In the genomic region with DNA sequence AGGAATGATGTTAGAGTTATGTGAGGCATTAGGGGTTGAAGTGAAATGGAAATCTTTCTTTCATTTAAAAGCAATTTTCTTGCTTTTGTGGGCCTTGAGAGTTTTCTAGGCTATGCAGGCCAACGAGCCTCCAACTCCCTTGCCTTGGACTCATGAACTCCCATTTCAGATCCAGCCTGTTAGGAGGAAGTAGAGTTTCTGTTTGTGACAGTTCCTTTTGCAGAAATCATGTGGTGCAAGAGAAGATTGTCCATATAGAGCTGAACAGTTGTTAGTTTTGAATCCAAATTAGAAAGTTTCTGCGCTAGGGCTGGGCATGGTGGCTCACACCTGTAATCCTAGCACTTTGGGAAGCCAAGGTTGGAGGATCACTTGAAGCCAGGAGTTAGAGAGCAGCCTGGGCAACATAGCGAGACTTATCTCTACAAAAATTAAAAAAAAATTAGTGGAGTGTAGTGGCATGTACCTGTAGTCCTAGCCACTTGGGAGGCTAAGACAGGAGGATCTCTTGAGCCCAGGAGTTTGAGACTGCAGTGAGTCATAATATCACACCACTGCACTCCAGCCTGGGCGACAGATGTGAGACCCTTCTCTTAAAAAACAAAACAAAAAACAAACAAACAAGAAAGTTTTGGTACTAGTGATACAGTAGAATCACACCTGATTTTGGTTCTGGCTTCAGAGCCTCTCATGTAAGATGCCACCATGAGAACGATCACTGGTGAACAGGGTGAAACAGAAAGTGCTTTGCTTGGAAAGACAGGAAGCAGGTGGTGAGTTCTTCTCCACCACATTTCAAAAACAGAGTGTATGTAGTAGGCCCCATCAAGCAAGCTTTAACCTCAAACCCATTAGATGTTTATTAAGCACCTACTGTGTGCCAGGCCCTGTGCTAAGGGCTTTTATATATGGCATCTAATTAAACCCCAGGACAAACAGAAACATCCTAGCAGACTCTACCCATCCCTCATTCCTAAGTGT, we compare ENCODE assay signal across 8 cellular contexts. TPM values are rescaled to one million over a fixed set of nuclear protein-coding genes. Genes with fewer than 3 reads are reported as not detected.
DNase-seq lines count a peak whose midpoint lies in the region; ATAC-seq, FAIRE-seq and TF ChIP-seq lines count a peak whose summit lies in the region.

No MANE protein-coding gene starts in this region.

- H3K27me3 Mint-ChIP-seq in activated B cell treated with CpG ODN at 0.5 μM for 24 hours = no peaks in the 10 kb centered on the region

- TF ChIP-seq RAD21 in HepG2 (CRISPR knock-in tag; IDR thresholded peaks at IDR 0.05) = no peak

- TF ChIP-seq EP300 in HepG2 (IDR thresholded peaks at IDR 0.05; ENCODE audit: low read depth in 2 of 2, low read length in 2 of 2) (no peak), HepG2 (CRISPR knock-in tag; IDR thresholded peaks at IDR 0.05; ENCODE audit: borderline replicate concordance) (no peak)

- no peak overlapping the region for H3K4me3 ChIP-seq in right lobe of liver
- no peak overlapping the region for H3K4me3 ChIP-seq in HepG2 (replicated peaks in 1 of 3; ENCODE audit: insufficient read depth in 1 of 3, low read depth in 2 of 3, low read length in 3 of 3)
- no peak overlapping the region for H3K4me3 ChIP-seq in upper lobe of right lung
- no peak overlapping the region for H3K4me3 ChIP-seq in brain microvascular endothelial cell (ENCODE audit: low read depth, low read length)

- H3K27me3 ChIP-seq in right lobe of liver = no peaks in the 10 kb centered on the region
- no peaks in the 10 kb centered on the region; a peak in 1 of 5 replicates for H3K27me3 ChIP-seq in HepG2 (ENCODE audit: control insufficient read depth in 1 of 2, insufficient read depth in 2 of 2, low read length in 2 of 2)
- no peaks in the 10 kb centered on the region for H3K27me3 ChIP-seq in upper lobe of right lung
- H3K27me3 ChIP-seq in brain microvascular endothelial cell (replicated peaks) = no peaks in the 10 kb centered on the region

- H2AFZ ChIP-seq in HepG2 (ENCODE audit: low read length) = no peak overlapping the region

- peak overlapping the region; percentile 87 for H3K27ac Mint-ChIP-seq in activated B cell treated with CpG ODN at 0.5 μM for 24 hours

- H3K4me1 ChIP-seq in right lobe of liver (no peaks in the 10 kb centered on the region), HepG2 (ENCODE audit: insufficient read depth, low read length) (0 out of 2 replicates have a peak, but pooled peaks cover 5% of the 10 kb centered on the region), upper lobe of right lung (peaks cover 13% of the 10 kb centered on the region)

- no peaks in the 10 kb centered on the region for H3K79me2 ChIP-seq in HepG2 (ENCODE audit: insufficient read depth, low read length)

- H3K36me3 Mint-ChIP-seq in activated B cell treated with CpG ODN at 0.5 μM for 24 hours (ENCODE audit: low read depth) = no peaks in the 10 kb centered on the region

- TF ChIP-seq POLR2A in right lobe of liver (IDR thresholded peaks at IDR 0.05) = no peak
- TF ChIP-seq POLR2A in HepG2 (IDR thresholded peaks at IDR 0.05; ENCODE audit: insufficient read depth in 1 of 2, low read depth in 2 of 2, low read length in 2 of 2) = no peak

- H3K4me3 Mint-ChIP-seq in activated B cell treated with CpG ODN at 0.5 μM for 24 hours = no peak overlapping the region

- POLR2A ChIA-PET in HepG2 (lab: Yijun Ruan, JAX) = no interaction called here
- POLR2A ChIA-PET in activated B cell treated with CpG ODN at 0.5 μM for 24 hours (lab: Charles Lee) = interaction anchor here (1.2 to 4.1 kb wide), 3 partner anchors 11 to 234 kb away, joined by 4 to 30 read pairs (median 17); a partner anchor contains a TSS

- no TSS peak for BruUV-seq in HepG2 (replicated peaks; lab: Mats Ljungman, UMichigan)

- no peaks in the 10 kb centered on the region for H3K9me3 Mint-ChIP-seq in activated B cell treated with CpG ODN at 0.5 μM for 24 hours

- H3K4me2 ChIP-seq in HepG2 (ENCODE audit: low read depth, low read length) = no peak overlapping the region

- WGBS in right lobe of liver (ENCODE audit: insufficient coverage, low coverage, low lambda C conversion rate, missing lambda C conversion rate) = 75% methylated on average over 5 of the region's 5 CpGs
- WGBS in HepG2 (ENCODE audit: low lambda C conversion rate) = 38% methylated on average over 5 of the region's 5 CpGs

- TF ChIP-seq CTCF in right lobe of liver (IDR thresholded peaks at IDR 0.05) (no peak), HepG2 (CRISPR knock-in tag; IDR thresholded peaks at IDR 0.05) (no peak), activated B cell treated with CpG ODN at 0.5 μM for 24 hours (IDR thresholded peaks at IDR 0.05) (no peak), upper lobe of right lung (IDR thresholded peaks at IDR 0.05) (no peak), brain microvascular endothelial cell (IDR thresholded peaks at IDR 0.05; ENCODE audit: low read depth, low read length, missing control alignments) (no peak)

- H3K4me1 Mint-ChIP-seq in activated B cell treated with CpG ODN at 0.5 μM for 24 hours = peaks cover 33% of the 10 kb centered on the region

- H3K9me3 ChIP-seq in right lobe of liver = no peaks in the 10 kb centered on the region
- no peaks in the 10 kb centered on the region for H3K9me3 ChIP-seq in HepG2 (ENCODE audit: low read length)
- H3K9me3 ChIP-seq in upper lobe of right lung = no peaks in the 10 kb centered on the region

- no peak for FAIRE-seq in HepG2 (lab: Jason Lieb, UNC)

- no peaks in the 10 kb centered on the region for H3K36me3 ChIP-seq in right lobe of liver
- H3K36me3 ChIP-seq in HepG2 (replicated peaks in 1 of 2; ENCODE audit: control insufficient read depth in 1 of 2, insufficient read depth in 2 of 2, low read length in 2 of 2) = no peaks in the 10 kb centered on the region
- H3K36me3 ChIP-seq in upper lobe of right lung = no peaks in the 10 kb centered on the region
- no peaks in the 10 kb centered on the region for H3K36me3 ChIP-seq in brain microvascular endothelial cell (replicated peaks)

- H3K9ac ChIP-seq in HepG2 (ENCODE audit: insufficient read depth, low read depth, low read length) = no peak overlapping the region

- in situ Hi-C loops in HepG2 (cut with HindIII; ENCODE audit: extremely low pct_ligation_motif_present, low pct_unique_long_range_greater_than_20kb) = no loop called here
- in situ Hi-C loops in brain microvascular endothelial cell (cut with HindIII; ENCODE audit: low pct_ligation_motif_present, low sequenced_read_pairs) = no loop called here

- CTCF ChIA-PET in HepG2 (lab: Yijun Ruan, JAX; ENCODE audit: low intra/inter-chr PET ratio, low total read pairs) = no interaction called here
- CTCF ChIA-PET in activated B cell treated with CpG ODN at 0.5 μM for 24 hours (lab: Charles Lee) = interaction anchor here (0.9 kb wide), 1 partner anchor 125 kb away, joined by 3 read pairs; no protein-coding TSS in a partner anchor

- ATAC-seq in right lobe of liver = peak in 3 of 4 donors; percentile 35 to 69 (median 56)
- no peak for ATAC-seq in HepG2
- ATAC-seq in HG03108 (IDR thresholded peaks at IDR 0.05; ENCODE audit: unreplicated experiment) = peak; percentile 94
- peak; percentile 82 for ATAC-seq in activated B cell treated with CpG ODN at 0.5 μM for 24 hours (ENCODE audit: low read depth)
- ATAC-seq in upper lobe of right lung = peak; percentile 67

- intact Hi-C loops in right lobe of liver (cut with DNase I) = no loop called here
- intact Hi-C loops in HepG2 (cut with micrococcal nuclease; ENCODE audit: unreplicated experiment) = no loop called here
- intact Hi-C loops in activated B cell treated with CpG ODN at 0.5 μM for 24 hours (cut with micrococcal nuclease) = loop anchor here (1.0 to 2.0 kb wide), 2 partner anchors 11 to 48 kb away; a partner anchor contains a TSS
- intact Hi-C loops in upper lobe of right lung (cut with DNase I) = no loop called here

- H4K20me1 ChIP-seq in HepG2 (ENCODE audit: insufficient read depth, low read length) = no peaks in the 10 kb centered on the region

- DNase-seq in right lobe of liver = no peak
- no peak for DNase-seq in HepG2 (ENCODE audit: low spot score)
- no peak for DNase-seq in activated B cell treated with CpG ODN at 0.5 μM for 24 hours
- no peak for DNase-seq in upper lobe of right lung
- no peak for DNase-seq in brain microvascular endothelial cell
- DNase-seq in activated CD4-positive, alpha-beta T cell treated with anti-CD3 and anti-CD28 coated beads for 1 hour = no peak
- no peak for DNase-seq in NCI-H1048 (lab: John Stamatoyannopoulos, UW)

- peak overlapping the region in 1 of 3 donors; percentile 15 for H3K27ac ChIP-seq in right lobe of liver
- no peak overlapping the region for H3K27ac ChIP-seq in HepG2 (ENCODE audit: extremely low read length, insufficient read depth, low read length)
- peak overlapping the region; percentile 17 for H3K27ac ChIP-seq in upper lobe of right lung
- no peak overlapping the region for H3K27ac ChIP-seq in brain microvascular endothelial cell

TF ChIP-seq in HepG2, 621 proteins besides CTCF, POLR2A, EP300 and RAD21:
- TF ChIP-seq PHF8 (CRISPR knock-in tag; IDR thresholded peaks at IDR 0.05) = no peak
TF ChIP-seq in HepG2: peak in this region for 0.

RNA-seq across cellular contexts. Expression of a gene that starts 47.5 kb away (rescaled TPM):
- total RNA-seq in right lobe of liver (10 to 100 TPM; 29.0 to 52.0 (median 38.1) TPM), HepG2 (2016; rRNA removed; fragmentation: Illumina TruSeq; extraction: Trizol) (32.9 and 38.9 TPM in 2 replicates), activated B cell treated with CpG ODN at 0.5 μM for 24 hours (164 and 183 TPM in 2 replicates), upper lobe of right lung (147 TPM)
- 82.6 and 84.3 TPM in 2 replicates for total RNA-seq in HepG2 (2016; cell fraction: cytosol; rRNA removed; fragmentation: Illumina TruSeq; extraction: Trizol; ENCODE audit: low read depth)
- total RNA-seq in HepG2 (2016; cell fraction: insoluble cytoplasmic fraction; rRNA removed; fragmentation: Illumina TruSeq; extraction: Trizol) = 30.1 and 34.1 TPM in 2 replicates
- total RNA-seq in HepG2 (2016; cell fraction: membrane; rRNA removed; fragmentation: Illumina TruSeq; extraction: Trizol) = 30.2 and 31.1 TPM in 2 replicates
- total RNA-seq in HepG2 (2016; cell fraction: nucleus; rRNA removed; fragmentation: Illumina TruSeq; extraction: Trizol) = 77.6 and 90.7 TPM in 2 replicates
- 20.5 and 24.8 TPM in 2 replicates for polyA plus RNA-seq in HepG2 (2011; rRNA removed)
- polyA plus RNA-seq in HepG2 (2011; cell fraction: cytosol; rRNA removed) = 13.8 and 15.7 TPM in 2 replicates
- polyA plus RNA-seq in HepG2 (2011; cell fraction: nucleus; rRNA removed) = 28.2 and 34.1 TPM in 2 replicates
- polyA plus RNA-seq in HepG2 (2012) = 19.0 and 20.9 TPM in 2 replicates
- polyA plus RNA-seq in HepG2 (2016; cell fraction: cytosol; fragmentation: Illumina TruSeq; extraction: Trizol; ENCODE audit: low read depth) = 0.53 and 0.93 TPM in 2 replicates
- 18.1 and 20.3 TPM in 2 replicates for polyA plus RNA-seq in HepG2 (2016; cell fraction: insoluble cytoplasmic fraction; fragmentation: Illumina TruSeq; extraction: Trizol; ENCODE audit: low read depth)
- polyA plus RNA-seq in HepG2 (2016; cell fraction: membrane; fragmentation: Illumina TruSeq; extraction: Trizol; ENCODE audit: low read depth) = 2.4 and 2.8 TPM in 2 replicates
- polyA plus RNA-seq in HepG2 (2016; cell fraction: nucleus; fragmentation: Illumina TruSeq; extraction: Trizol; ENCODE audit: insufficient read depth, low read depth) = 34.1 and 35.3 TPM in 2 replicates
- 56.3 and 75.4 TPM in 2 replicates for polyA minus RNA-seq in HepG2 (2011; rRNA and poly(A)+ RNA removed; ENCODE audit: low replicate concordance)
- 28.0 and 36.0 TPM in 2 replicates for polyA minus RNA-seq in HepG2 (2011; cell fraction: cytosol; rRNA and poly(A)+ RNA removed)
- polyA minus RNA-seq in HepG2 (2011; cell fraction: nucleus; rRNA and poly(A)+ RNA removed) = 207 and 236 TPM in 2 replicates
